11 cellular contexts compared by ENCODE assay signal in genomic region chr18:79245517-79246001, GRCh38.
DNase-seq lines count a peak whose midpoint lies in the region; ATAC-seq and FAIRE-seq lines count a peak whose summit lies in the region.
"Had no signal": no experiment of that assay in that cellular context is flagged by ENCODE, and none has a peak within 500 bp of the region (broad histone marks: within the 10 kb centered on the region; RNA-seq: fewer than 3 reads in every experiment).

No MANE protein-coding gene starts in this region.

- no peaks in the 10 kb centered on the region for H3K9me3 ChIP-seq in T-helper 17 cell (ENCODE audit: control insufficient read depth, low read length, poor library complexity, severe bottlenecking)

- no peaks in the 10 kb centered on the region for H3K36me3 Mint-ChIP-seq in T-helper 17 cell (ENCODE audit: low read depth)

- H3K4me3 Mint-ChIP-seq in T-helper 17 cell: no peak overlapping the region

- no peak overlapping the region for H3K27ac Mint-ChIP-seq in T-helper 17 cell

- peak; percentile 27 for ATAC-seq in T-helper 17 cell
- peak; percentile 74 for ATAC-seq in esophagus mucosa
- no peak for ATAC-seq in stimulated activated naive CD8-positive, alpha-beta T cell treated with anti-CD3 and anti-CD28 coated beads, Interleukin-15, Interleukin-2, amounts not matched to agents 100 U/mL and 50 U/mL, for 24 hours

- peak; percentile 10 for DNase-seq in DMS114 treated with DMSO at 0.1 percent for 48 hours (lab: John Stamatoyannopoulos, UW; ENCODE audit: unreplicated experiment)
- peak in 63 of 76 experiments; percentile 2 to 78 (median 44) for DNase-seq in HUDEP-2 (lab: John Stamatoyannopoulos, UW; ENCODE audit: unreplicated experiment in 76 of 76)
- peak; percentile 45 to 66 (median 64) for DNase-seq in T-helper 17 cell
- DNase-seq in islet precursor cell: no peak
- no peak for DNase-seq in stimulated activated naive CD8-positive, alpha-beta T cell treated with anti-CD3 and anti-CD28 coated beads, Interleukin-15, Interleukin-2, amounts not matched to agents 100 U/mL and 50 U/mL, for 24 hours
- DNase-seq in GM19239 (ENCODE audit: insufficient read length, low spot score): no peak
- no peak for DNase-seq in foreskin melanocyte
- DNase-seq: activated naive CD4-positive, alpha-beta T cell treated with anti-CD3 and anti-CD28 coated beads, Interleukin-2, amount 50 U/mL, for 16 hours; left ventricle myocardium superior had no signal

- H3K27me3 Mint-ChIP-seq in T-helper 17 cell: no peaks in the 10 kb centered on the region

- no peak for FAIRE-seq in GM19239 (lab: Jason Lieb, UNC)
- FAIRE-seq: TTC549 had no signal

- H3K4me1 Mint-ChIP-seq in T-helper 17 cell: peaks cover 7% of the 10 kb centered on the region

Comparison
In these comparisons a context has a peak if more than half of its experiments do, and no peak if none do; other contexts are left out.
1. DNase-seq: peak in DMS114 treated with DMSO at 0.1 percent for 48 hours (single experiment), HUDEP-2 (63 of 76) and T-helper 17 cell (3 of 3); none in islet precursor cell (single experiment), stimulated activated naive CD8-positive, alpha-beta T cell treated with anti-CD3 and anti-CD28 coated beads, Interleukin-15, Interleukin-2, amounts not matched to agents 100 U/mL and 50 U/mL, for 24 hours (single experiment), GM19239 (single experiment) and foreskin melanocyte (single experiment).